7 cellular contexts compared by ENCODE assay signal in genomic region chr2:151437630-151438029, GRCh38. TPM values are rescaled to one million over a fixed set of nuclear protein-coding genes. Genes with fewer than 3 reads are reported as not detected.
DNase-seq lines count a peak whose midpoint lies in the region; ATAC-seq and TF ChIP-seq lines count a peak whose summit lies in the region.

No MANE protein-coding gene starts in this region.

- no peak for ATAC-seq in HG02852 (IDR thresholded peaks at IDR 0.05; ENCODE audit: unreplicated experiment)

- H3K27me3 ChIP-seq in HL-60 (ENCODE audit: insufficient read depth, poor library complexity, severe bottlenecking) (no peaks in the 10 kb centered on the region), ascending aorta (no peaks in the 10 kb centered on the region), liver (ENCODE audit: control insufficient read depth in 4 of 4, insufficient read depth in 4 of 4, low read length in 3 of 4) (no peaks in the 10 kb centered on the region)

- H3K27ac ChIP-seq in HL-60 (replicated peaks) (no peak overlapping the region), ascending aorta (no peak overlapping the region), liver (ENCODE audit: low read depth in 1 of 2, low read length in 2 of 2) (no peak overlapping the region)

- intact Hi-C loops in ascending aorta (cut with DNase I): no loop called here

- H3K4me3 ChIP-seq in HL-60 (replicated peaks; ENCODE audit: insufficient read depth, low read length): no peak overlapping the region
- H3K4me3 ChIP-seq in ascending aorta: no peak overlapping the region
- H3K4me3 ChIP-seq in liver (ENCODE audit: low read depth in 1 of 3, low read length in 3 of 3): no peak overlapping the region

- H3K9me3 ChIP-seq in ascending aorta (no peaks in the 10 kb centered on the region), liver (ENCODE audit: control insufficient read depth in 4 of 4, low read length in 3 of 4) (no peaks in the 10 kb centered on the region)

- DNase-seq in ELR (ENCODE audit: low read depth) (peak; percentile 52), HL-60 (ENCODE audit: low read depth in 1 of 2, low spot score in 1 of 2) (peak in 1 of 2 experiments; percentile 3), ascending aorta (ENCODE audit: low spot score in 2 of 2) (no peak), NCI-H510A treated with DMSO at 0.1 percent for 48 hours (lab: John Stamatoyannopoulos, UW) (no peak), inferior parietal cortex (ENCODE audit: extremely low spot score) (no peak)

- H3K9ac ChIP-seq in liver (ENCODE audit: low read depth in 1 of 2, low read length in 2 of 2): no peak overlapping the region

- peak; percentile 5 for TF ChIP-seq CTCF in HL-60 (IDR thresholded peaks at IDR 0.05; ENCODE audit: insufficient read depth, low read length)
- peak; percentile 21 to 61 (median 59) for TF ChIP-seq CTCF in ascending aorta (IDR thresholded peaks at IDR 0.05)
- peak; percentile 40 for TF ChIP-seq CTCF in liver (IDR thresholded peaks at IDR 0.05; ENCODE audit: low read depth, low read length, missing input control)

- 62% methylated on average over 3 of the region's 3 CpGs for WGBS in liver

- H3K36me3 ChIP-seq in ascending aorta (peaks cover 70 to 80% of the 10 kb centered on the region in 2 donors), liver (ENCODE audit: control insufficient read depth in 4 of 4, insufficient read depth in 3 of 4, low read depth in 1 of 4, low read length in 3 of 4) (peaks cover 10 to 61% (median 37%) of the 10 kb centered on the region in 4 donors)

- H3K4me1 ChIP-seq in ascending aorta: no peaks in the 10 kb centered on the region
- H3K4me1 ChIP-seq in liver (ENCODE audit: control insufficient read depth in 4 of 4, insufficient read depth in 4 of 4, low read length in 3 of 4): no peaks in the 10 kb centered on the region

- peak; percentile 32 to 51 for TF ChIP-seq RAD21 in liver (IDR thresholded peaks at IDR 0.05)

TF ChIP-seq in liver, 16 proteins besides CTCF, POLR2A, EP300 and RAD21:
- TF ChIP-seq REST (IDR thresholded peaks at IDR 0.05): no peak
- TF ChIP-seq RXRA (IDR thresholded peaks at IDR 0.05): no peak
- TF ChIP-seq TAF1 (conservative IDR thresholded peaks at IDR 0.05): no peak
- no peak for TF ChIP-seq MAX (IDR thresholded peaks at IDR 0.05)
- no peak for TF ChIP-seq FOXA2 (IDR thresholded peaks at IDR 0.05)

RNA-seq across cellular contexts. Expression of gene RIF1, which starts 27.9 kb away (rescaled TPM):
- total RNA-seq in ascending aorta (10.7 TPM), liver (10 to 100 TPM; 15.3 to 26.9 TPM)
- 1 to 10 TPM; 2.2 to 9.0 TPM for polyA plus RNA-seq in liver

Comparison
In these comparisons a context has a peak if more than half of its experiments do, and no peak if none do; other contexts are left out.
1. CTCF ChIP-seq: peak in every context shown above with its lines; median percentile 59 in ascending aorta; 40 in liver; 5 in HL-60.